In genomic region chr20:24994470-24995368, GRCh38 we compare ENCODE assay signal across 8 cellular contexts. TPM values are rescaled to one million over a fixed set of nuclear protein-coding genes. Genes with fewer than 3 reads are reported as not detected.
DNase-seq lines count a peak whose midpoint lies in the region; ATAC-seq and TF ChIP-seq lines count a peak whose summit lies in the region.

No MANE protein-coding gene starts in this region.

- H3K27ac ChIP-seq in cingulate gyrus (ENCODE audit: low read depth, low read length), result peak overlapping the region; percentile 83
- no peak overlapping the region for H3K27ac ChIP-seq in left lung

- peaks cover 61% of the 10 kb centered on the region for H3K4me1 Mint-ChIP-seq in HFFc6 (ENCODE audit: low read depth)
- H3K4me1 Mint-ChIP-seq in activated CD4-positive, alpha-beta T cell treated with anti-CD3 and anti-CD28 coated beads, Interleukin-2, amount 10 ng/mL, durations not matched to agents 24 days and 14 days, result peaks cover 37% of the 10 kb centered on the region

- H3K9me3 ChIP-seq in left lung, result no peaks in the 10 kb centered on the region

- intact Hi-C loops in activated CD4-positive, alpha-beta T cell treated with anti-CD3 and anti-CD28 coated beads, Interleukin-2, amount 10 ng/mL, durations not matched to agents 24 days and 14 days (cut with micrococcal nuclease), result loop anchor here (1.0 to 5.0 kb wide), 5 partner anchors 71 to 404 kb away; no protein-coding TSS in a partner anchor
- intact Hi-C loops in left lung (cut with DNase I), result loop anchor here (2.0 to 10.0 kb wide), 3 partner anchors 68 to 180 kb away; no protein-coding TSS in a partner anchor

- peaks cover 15% of the 10 kb centered on the region for H3K27me3 Mint-ChIP-seq in HFFc6 (ENCODE audit: insufficient read depth)
- peaks cover 29% of the 10 kb centered on the region for H3K27me3 Mint-ChIP-seq in activated CD4-positive, alpha-beta T cell treated with anti-CD3 and anti-CD28 coated beads, Interleukin-2, amount 10 ng/mL, durations not matched to agents 24 days and 14 days

- peak overlapping the region; percentile 76 for H3K4me3 Mint-ChIP-seq in HFFc6
- H3K4me3 Mint-ChIP-seq in activated CD4-positive, alpha-beta T cell treated with anti-CD3 and anti-CD28 coated beads, Interleukin-2, amount 10 ng/mL, durations not matched to agents 24 days and 14 days, result no peak overlapping the region

- H3K27ac Mint-ChIP-seq in HFFc6, result no peak overlapping the region
- no peak overlapping the region for H3K27ac Mint-ChIP-seq in activated CD4-positive, alpha-beta T cell treated with anti-CD3 and anti-CD28 coated beads, Interleukin-2, amount 10 ng/mL, durations not matched to agents 24 days and 14 days

- H3K9me3 Mint-ChIP-seq in HFFc6, result no peaks in the 10 kb centered on the region
- no peaks in the 10 kb centered on the region for H3K9me3 Mint-ChIP-seq in activated CD4-positive, alpha-beta T cell treated with anti-CD3 and anti-CD28 coated beads, Interleukin-2, amount 10 ng/mL, durations not matched to agents 24 days and 14 days

- no peaks in the 10 kb centered on the region for H3K36me3 ChIP-seq in left lung

- no peak overlapping the region for H3K4me3 ChIP-seq in left lung

- no peaks in the 10 kb centered on the region; the same call in 1 of the 2 replicates for H3K36me3 Mint-ChIP-seq in HFFc6 (ENCODE audit: low read depth)
- H3K36me3 Mint-ChIP-seq in activated CD4-positive, alpha-beta T cell treated with anti-CD3 and anti-CD28 coated beads, Interleukin-2, amount 10 ng/mL, durations not matched to agents 24 days and 14 days (ENCODE audit: low read depth), result peaks cover 13% of the 10 kb centered on the region

- no peaks in the 10 kb centered on the region for H3K27me3 ChIP-seq in left lung

- DNase-seq in COLO829 (ENCODE audit: low spot score) (peak; percentile 91), HFFc6 (peak; percentile 72), NCI-H446 (lab: John Stamatoyannopoulos, UW) (peak; percentile 83 to 88), left lung (peak in 1 of 2 donors; percentile 72)
- peak; percentile 94 for DNase-seq in activated CD4-positive, alpha-beta T cell treated with anti-CD3 and anti-CD28 coated beads, Interleukin-2, amount 10 ng/mL, durations not matched to agents 24 days and 14 days
- DNase-seq in stimulated activated CD4-positive, alpha-beta T cell treated with anti-CD3 and anti-CD28 coated beads, Interleukin-4, amount 100 ng/mL, for 1 hour, result peak; percentile 76

- H3K4me1 ChIP-seq in left lung, result peaks cover 11 to 44% of the 10 kb centered on the region in 2 donors

- ATAC-seq in left lung (peak; percentile 65), HG03039 (IDR thresholded peaks at IDR 0.05; ENCODE audit: unreplicated experiment) (no peak)

- TF ChIP-seq CTCF in HFFc6 (IDR thresholded peaks at IDR 0.05) (peak; percentile 95), left lung (IDR thresholded peaks at IDR 0.05) (peak; percentile 87 to 89)

RNA-seq across cellular contexts. Expression of gene APMAP, which starts 2.2 kb away (rescaled TPM):
- total RNA-seq in HFFc6 (2021; fragmentation: NEBNext Ultra II Directional; extraction: Animal tissue kit (Norgen Biotek cat#: 25700)), result 100 to 1,000 TPM; 119 to 137 (median 129) TPM
- total RNA-seq in activated CD4-positive, alpha-beta T cell treated with anti-CD3 and anti-CD28 coated beads, Interleukin-2, amount 10 ng/mL, durations not matched to agents 24 days and 14 days, result 56.4 and 56.8 TPM in 2 replicates
- 10 to 100 TPM; 82.5 to 83.6 TPM for total RNA-seq in left lung

RNA-seq across cellular contexts. Expression of gene CST7, which starts 45.6 kb away (rescaled TPM):
- not detected for total RNA-seq in HFFc6 (2021; fragmentation: NEBNext Ultra II Directional; extraction: Animal tissue kit (Norgen Biotek cat#: 25700))
- 115 and 117 TPM in 2 replicates for total RNA-seq in activated CD4-positive, alpha-beta T cell treated with anti-CD3 and anti-CD28 coated beads, Interleukin-2, amount 10 ng/mL, durations not matched to agents 24 days and 14 days
- 10 to 100 TPM in 1 of 2 donors, 1 to 10 TPM in 1; 2.4 to 28.0 TPM for total RNA-seq in left lung
